Comparison of ENCODE assay signal across 9 cellular contexts in genomic region chr1:171224257-171224656, GRCh38. TPM values are rescaled to one million over a fixed set of nuclear protein-coding genes. Genes with fewer than 3 reads are reported as not detected.
DNase-seq lines count a peak whose midpoint lies in the region; ATAC-seq, FAIRE-seq and TF ChIP-seq lines count a peak whose summit lies in the region.
"Not testable (repeated sequence)": the region's sequence is repeated elsewhere in the genome, so short reads cannot be mapped to it uniquely, and the experiment has no call there.
"Had no signal": no experiment of that assay in that cellular context is flagged by ENCODE, and none has a peak within 500 bp of the region (broad histone marks: within the 10 kb centered on the region; RNA-seq: fewer than 3 reads in every experiment).

No MANE protein-coding gene starts in this region.

- no CpG with 5 or more reads among the region's 4 CpGs for WGBS in IMR-90 (ENCODE audit: extremely low coverage in 2 of 2, insufficient read length in 1 of 2), 2 experiments
- 54 to 65% methylated on average over 4 of the region's 4 CpGs for WGBS in esophagus squamous epithelium, 2 donors

- H3K4me1 ChIP-seq in IMR-90 (ENCODE audit: control insufficient read depth, insufficient read depth, low read length) (peaks cover 14% of the 10 kb centered on the region), esophagus squamous epithelium (peaks cover 5 to 57% (median 24%) of the 10 kb centered on the region in 3 donors), thoracic aorta (ENCODE audit: control insufficient read depth in 1 of 2, low read depth in 2 of 2) (peaks cover 40 to 68% of the 10 kb centered on the region in 2 donors)

- H2BK120ac ChIP-seq in IMR-90 (ENCODE audit: low read depth, low read length) = not testable (repeated sequence)

- not testable (repeated sequence) for TF ChIP-seq CTCF in IMR-90 (conservative IDR thresholded peaks at IDR 0.05; ENCODE audit: low read depth, low read length); bronchial epithelial cell (IDR thresholded peaks at IDR 0.05; ENCODE audit: insufficient read depth, low read length, severe bottlenecking); esophagus squamous epithelium (IDR thresholded peaks at IDR 0.05); nephron progenitor cell (IDR thresholded peaks at IDR 0.05); thoracic aorta (IDR thresholded peaks at IDR 0.05)

- H4K91ac ChIP-seq in IMR-90 (ENCODE audit: insufficient read depth, low read depth, low read length) = not testable (repeated sequence)

- H3K79me1 ChIP-seq in IMR-90 (ENCODE audit: low read depth in 1 of 2, low read length in 2 of 2) = not testable (repeated sequence)

- not testable (repeated sequence) for H2BK5ac ChIP-seq in IMR-90 (ENCODE audit: low read depth, low read length, poor library complexity, severe bottlenecking)

- H3K4me3 Mint-ChIP-seq in nephron progenitor cell = not testable (repeated sequence)

- H3K4me2 ChIP-seq in IMR-90 (ENCODE audit: low read depth, low read length) = not testable (repeated sequence)

- in situ Hi-C loops in IMR-90 (cut with MboI; ENCODE audit: low sequenced_read_pairs) = not testable (repeated sequence)

- not testable (repeated sequence) for H2AK9ac ChIP-seq in IMR-90 (replicated peaks; ENCODE audit: low read depth, low read length, poor library complexity)

- not testable (repeated sequence) for H3K27me3 Mint-ChIP-seq in nephron progenitor cell (ENCODE audit: low read depth, poor library complexity)

- H4K8ac ChIP-seq in IMR-90 (ENCODE audit: low read depth in 2 of 2, low read length in 2 of 2) = peak overlapping the region in 1 of 2 experiments; percentile 27; a peak in 1 of 4 replicates

- H2BK15ac ChIP-seq in IMR-90 (ENCODE audit: low read depth, low read length) = not testable (repeated sequence)

- peak overlapping the region; percentile 5; the same call in 1 of the 2 replicates for H2BK20ac ChIP-seq in IMR-90 (ENCODE audit: low read depth, low read length)

- not testable (repeated sequence) for H3K9me3 ChIP-seq in IMR-90 (ENCODE audit: control insufficient read depth, insufficient read depth, low read length); esophagus squamous epithelium; thoracic aorta

- dilution Hi-C loops in IMR-90 (cut with HindIII; ENCODE audit: low sequenced_read_pairs, unreplicated experiment) = not testable (repeated sequence)

- not testable (repeated sequence) for ATAC-seq in IMR-90 (ENCODE audit: low read depth); thoracic aorta (ENCODE audit: insufficient number of reproducible peaks, low FRiP score, low read depth)

- H3K14ac ChIP-seq in IMR-90 (replicated peaks; ENCODE audit: low read depth, low read length) = not testable (repeated sequence)

- H3K9me1 ChIP-seq in IMR-90 (ENCODE audit: insufficient read depth, low read length) = not testable (repeated sequence)

- DNase-seq in IMR-90; esophagus squamous epithelium (lab: John Stamatoyannopoulos, UW); nephron progenitor cell; thoracic aorta (ENCODE audit: low spot score): not testable (repeated sequence)
- DNase-seq in NAMALWA (ENCODE audit: low spot score) = peak; percentile 35
- peak; percentile 49 for DNase-seq in SKM-1 treated with dmso at 0.1 percent for 144 hours (lab: John Stamatoyannopoulos, UW; ENCODE audit: unreplicated experiment)
- peak; percentile 80 for DNase-seq in bronchial epithelial cell (ENCODE audit: low read depth)

- H3K36me3 ChIP-seq in IMR-90 (ENCODE audit: control insufficient read depth, insufficient read depth, low read length); bronchial epithelial cell (ENCODE audit: control insufficient read depth, insufficient read depth, low read length); esophagus squamous epithelium; thoracic aorta: not testable (repeated sequence)

- H4K5ac ChIP-seq in IMR-90 (ENCODE audit: low read depth, low read length) = not testable (repeated sequence)

- not testable (repeated sequence) for TF ChIP-seq RAD21 in IMR-90 (IDR thresholded peaks at IDR 0.05; ENCODE audit: low read length)

- H3K9me3 Mint-ChIP-seq in nephron progenitor cell = not testable (repeated sequence)

- not testable (repeated sequence) for H2AFZ ChIP-seq in IMR-90 (replicated peaks; ENCODE audit: low read length, poor library complexity)

- not testable (repeated sequence) for BruUV-seq in IMR-90 (replicated peaks; lab: Mats Ljungman, UMichigan)

- not testable (repeated sequence) for H4K20me1 ChIP-seq in IMR-90 (ENCODE audit: insufficient read depth, low read length)

- intact Hi-C loops in IMR-90 (cut with micrococcal nuclease) = loop anchor here (10.0 kb wide), 3 partner anchors 559 to 1299 kb away; partner anchors contain the start of genes GORAB and PRRX1
- intact Hi-C loops in esophagus squamous epithelium (cut with DNase I) = not testable (repeated sequence)

- H3K56ac ChIP-seq in IMR-90 (ENCODE audit: extremely low read depth, insufficient read depth, low read length) = not testable (repeated sequence)

- not testable (repeated sequence) for TF ChIP-seq POLR2A in IMR-90 (IDR thresholded peaks at IDR 0.05; ENCODE audit: low read depth, low read length); esophagus squamous epithelium (IDR thresholded peaks at IDR 0.05)

- H3K4ac ChIP-seq in IMR-90 (ENCODE audit: low read depth, low read length) = not testable (repeated sequence)

- not testable (repeated sequence) for H3K36me3 Mint-ChIP-seq in nephron progenitor cell (ENCODE audit: low read depth)

- H2AK5ac ChIP-seq in IMR-90 (ENCODE audit: low read depth, low read length) = not testable (repeated sequence)

- H3K23ac ChIP-seq in IMR-90 (ENCODE audit: low read depth, low read length) = not testable (repeated sequence)

- peak overlapping the region; percentile 3; the same call in 1 of the 2 replicates for H3K18ac ChIP-seq in IMR-90 (ENCODE audit: low read depth, low read length)

- not testable (repeated sequence) for H3K27ac ChIP-seq in IMR-90 (ENCODE audit: insufficient read depth, low read length)
- H3K27ac ChIP-seq in esophagus squamous epithelium = peak overlapping the region; percentile 56 to 79 (median 66)
- H3K27ac ChIP-seq in thoracic aorta = peak overlapping the region; percentile 93

- FAIRE-seq in bronchial epithelial cell (lab: Jason Lieb, UNC) = not testable (repeated sequence)

- POLR2A ChIA-PET in IMR-90 (lab: Charles Lee; ENCODE audit: unreplicated experiment) = not testable (repeated sequence)

- not testable (repeated sequence) for H3K27me3 ChIP-seq in IMR-90 (ENCODE audit: control insufficient read depth, insufficient read depth, low read length); bronchial epithelial cell (ENCODE audit: control insufficient read depth, insufficient read depth, low read length); esophagus squamous epithelium; thoracic aorta (replicated peaks; ENCODE audit: insufficient read depth)

- peaks cover 50% of the 10 kb centered on the region for H3K4me1 Mint-ChIP-seq in nephron progenitor cell

- H3K4me3 ChIP-seq in IMR-90 (ENCODE audit: insufficient read depth, low read depth, low read length); bronchial epithelial cell (ENCODE audit: low read depth, low read length); esophagus squamous epithelium; thoracic aorta: not testable (repeated sequence)

- CTCF ChIA-PET in IMR-90 (lab: Yijun Ruan, JAX) = interaction anchor here (1.3 kb wide), 1 partner anchor 258 kb away, joined by 3 read pairs; no protein-coding TSS in a partner anchor

- peak overlapping the region; percentile 15 for H3K27ac Mint-ChIP-seq in nephron progenitor cell

- H3K9ac ChIP-seq in IMR-90 (ENCODE audit: low read depth, low read length) = not testable (repeated sequence)

RNA-seq across cellular contexts. Expression of gene FMO1, which starts 24.0 kb away (rescaled TPM):
- total RNA-seq in IMR-90 (2012; rRNA removed) (not detected in 2 replicates), bronchial epithelial cell (not detected in 2 replicates), esophagus squamous epithelium (1 to 10 TPM in 3 of 4 donors, under 1 TPM in 1; 0.18 to 7.2 (median 2.0) TPM), thoracic aorta (not detected)
- not detected in 2 replicates for polyA plus RNA-seq in IMR-90 (2012; rRNA removed)
- polyA plus RNA-seq in IMR-90 (2012; cell fraction: cytosol; rRNA removed) = not detected in 2 replicates
- not detected in 2 replicates for polyA plus RNA-seq in IMR-90 (2012; cell fraction: nucleus; rRNA removed; ENCODE audit: low replicate concordance)
- total RNA-seq: SK-MEL-5 had no signal
- polyA plus RNA-seq: IgD-negative memory B cell had no signal

RNA-seq across cellular contexts. Expression of gene FMO2, which starts 39.2 kb away (rescaled TPM):
- under 0.01 TPM in 2 replicates for total RNA-seq in IMR-90 (2012; rRNA removed)
- 0.05 TPM in 1 of 2 replicates, not detected in the other for polyA plus RNA-seq in IMR-90 (2012; rRNA removed)
- polyA plus RNA-seq in IMR-90 (2012; cell fraction: cytosol; rRNA removed) = 0.01 TPM in 1 of 2 replicates, not detected in the other
- polyA plus RNA-seq in IMR-90 (2012; cell fraction: nucleus; rRNA removed; ENCODE audit: low replicate concordance) = 0.56 TPM in 1 of 2 replicates, not detected in the other
- total RNA-seq in bronchial epithelial cell = not detected in 2 replicates
- total RNA-seq in esophagus squamous epithelium = 100 to 1,000 TPM in 1 of 4 donors, 10 to 100 TPM in 3; 53.4 to 146 (median 68.8) TPM
- total RNA-seq in thoracic aorta = 100 to 1,000 TPM; 292 to 375 TPM
- total RNA-seq: SK-MEL-5 had no signal
- polyA plus RNA-seq: IgD-negative memory B cell had no signal

Comparison
In these comparisons a context has a peak if more than half of its experiments do, and no peak if none do; other contexts are left out.
1. RNA of gene FMO2, which starts 39.2 kb away (total RNA-seq): 292 to 375 TPM in thoracic aorta and 53.4 to 146 TPM in esophagus squamous epithelium; under 0.01 TPM in IMR-90 and not detected in bronchial epithelial cell; every median in the first group is over 10 times any median in the second.